Comparison of ENCODE assay signal across 1 cellular context in the genomic region with DNA sequence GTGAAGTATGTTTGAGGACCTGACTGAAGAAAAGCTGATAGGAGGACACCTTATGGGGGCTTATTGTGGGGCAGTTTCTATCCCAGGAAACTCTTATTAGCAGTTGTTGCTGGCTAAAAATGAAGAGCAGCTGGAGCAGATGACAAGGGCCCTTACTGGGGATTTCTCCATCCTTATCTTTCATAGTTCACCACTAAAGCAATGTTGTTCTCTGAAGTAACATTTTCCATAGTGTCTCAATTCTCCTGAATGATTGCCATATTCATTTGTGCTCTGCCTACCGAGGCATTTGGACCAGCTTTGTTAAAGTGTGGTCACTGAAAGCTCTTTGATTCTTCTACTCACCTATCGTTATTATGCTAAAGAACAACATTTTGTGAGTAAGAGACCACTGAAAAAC.
TF ChIP-seq lines count a peak whose summit lies in the region.

No MANE protein-coding gene starts in this region.

TF ChIP-seq in HepG2, 621 proteins besides CTCF, POLR2A, EP300 and RAD21:
- TF ChIP-seq RXRA (CRISPR knock-in tag; IDR thresholded peaks at IDR 0.05) (no peak), ZC3H13 (CRISPR knock-in tag; IDR thresholded peaks at IDR 0.05) (no peak), ZNF256 (CRISPR knock-in tag; conservative IDR thresholded peaks at IDR 0.05) (no peak), NCOA2 (CRISPR knock-in tag; IDR thresholded peaks at IDR 0.05) (no peak), MATR3 (CRISPR knock-in tag; IDR thresholded peaks at IDR 0.05) (no peak), ZNF564 (CRISPR knock-in tag; IDR thresholded peaks at IDR 0.05) (no peak)
- TF ChIP-seq, protein P1, sequence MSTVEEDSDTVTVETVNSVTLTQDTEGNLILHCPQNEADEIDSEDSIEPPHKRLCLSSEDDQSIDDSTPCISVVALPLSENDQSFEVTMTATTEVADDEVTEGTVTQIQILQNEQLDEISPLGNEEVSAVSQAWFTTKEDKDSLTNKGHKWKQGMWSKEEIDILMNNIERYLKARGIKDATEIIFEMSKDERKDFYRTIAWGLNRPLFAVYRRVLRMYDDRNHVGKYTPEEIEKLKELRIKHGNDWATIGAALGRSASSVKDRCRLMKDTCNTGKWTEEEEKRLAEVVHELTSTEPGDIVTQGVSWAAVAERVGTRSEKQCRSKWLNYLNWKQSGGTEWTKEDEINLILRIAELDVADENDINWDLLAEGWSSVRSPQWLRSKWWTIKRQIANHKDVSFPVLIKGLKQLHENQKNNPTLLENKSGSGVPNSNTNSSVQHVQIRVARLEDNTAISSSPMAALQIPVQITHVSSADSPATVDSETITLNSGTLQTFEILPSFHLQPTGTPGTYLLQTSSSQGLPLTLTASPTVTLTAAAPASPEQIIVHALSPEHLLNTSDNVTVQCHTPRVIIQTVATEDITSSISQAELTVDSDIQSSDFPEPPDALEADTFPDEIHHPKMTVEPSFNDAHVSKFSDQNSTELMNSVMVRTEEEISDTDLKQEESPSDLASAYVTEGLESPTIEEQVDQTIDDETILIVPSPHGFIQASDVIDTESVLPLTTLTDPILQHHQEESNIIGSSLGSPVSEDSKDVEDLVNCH (CRISPR knock-in tag; IDR thresholded peaks at IDR 0.05): no peak
